In the genomic region with DNA sequence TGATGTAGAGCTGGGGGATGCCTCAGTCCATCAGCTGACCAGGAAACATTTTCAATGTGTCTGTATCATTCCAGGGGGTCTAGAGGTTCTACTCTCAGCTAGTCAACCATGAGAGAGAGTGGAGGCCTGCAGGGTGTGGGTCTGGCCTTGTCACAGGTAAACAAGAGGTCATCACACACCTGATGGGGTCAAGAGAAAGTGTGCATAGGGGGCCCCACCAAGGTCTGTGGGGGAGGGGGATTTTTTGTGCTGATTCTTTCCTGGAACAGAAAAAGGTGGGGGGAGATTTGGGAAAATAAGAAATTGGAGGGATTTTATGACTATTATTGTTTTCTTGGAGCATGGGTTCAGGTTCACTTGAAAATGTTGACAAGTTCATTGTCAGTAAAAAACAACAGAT, we compare ENCODE assay signal across 1 cellular context.
TF ChIP-seq lines count a peak whose summit lies in the region.

No MANE protein-coding gene starts in this region.

TF ChIP-seq in HepG2, 621 proteins besides CTCF, POLR2A, EP300 and RAD21 (continues in another document):
- TF ChIP-seq, protein P1, sequence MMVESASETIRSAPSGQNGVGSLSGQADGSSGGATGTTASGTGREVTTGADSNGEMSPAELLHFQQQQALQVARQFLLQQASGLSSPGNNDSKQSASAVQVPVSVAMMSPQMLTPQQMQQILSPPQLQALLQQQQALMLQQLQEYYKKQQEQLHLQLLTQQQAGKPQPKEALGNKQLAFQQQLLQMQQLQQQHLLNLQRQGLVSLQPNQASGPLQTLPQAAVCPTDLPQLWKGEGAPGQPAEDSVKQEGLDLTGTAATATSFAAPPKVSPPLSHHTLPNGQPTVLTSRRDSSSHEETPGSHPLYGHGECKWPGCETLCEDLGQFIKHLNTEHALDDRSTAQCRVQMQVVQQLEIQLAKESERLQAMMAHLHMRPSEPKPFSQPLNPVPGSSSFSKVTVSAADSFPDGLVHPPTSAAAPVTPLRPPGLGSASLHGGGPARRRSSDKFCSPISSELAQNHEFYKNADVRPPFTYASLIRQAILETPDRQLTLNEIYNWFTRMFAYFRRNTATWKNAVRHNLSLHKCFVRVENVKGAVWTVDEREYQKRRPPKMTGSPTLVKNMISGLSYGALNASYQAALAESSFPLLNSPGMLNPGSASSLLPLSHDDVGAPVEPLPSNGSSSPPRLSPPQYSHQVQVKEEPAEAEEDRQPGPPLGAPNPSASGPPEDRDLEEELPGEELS (CRISPR knock-in tag; IDR thresholded peaks at IDR 0.05) = 0 out of 2 replicates have a peak, but pooled peaks have one; percentile 21
- TF ChIP-seq, protein P2, sequence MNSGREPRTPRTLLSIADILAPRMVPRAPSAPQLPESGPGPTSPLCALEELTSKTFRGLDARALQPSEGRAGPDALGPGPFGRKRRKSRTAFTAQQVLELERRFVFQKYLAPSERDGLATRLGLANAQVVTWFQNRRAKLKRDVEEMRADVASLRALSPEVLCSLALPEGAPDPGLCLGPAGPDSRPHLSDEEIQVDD (CRISPR knock-in tag; IDR thresholded peaks at IDR 0.05; ENCODE audit: borderline replicate concordance) = no peak
- no peak for TF ChIP-seq ZNF616 (CRISPR knock-in tag; IDR thresholded peaks at IDR 0.05; ENCODE audit: low read depth)
- TF ChIP-seq, protein P3, sequence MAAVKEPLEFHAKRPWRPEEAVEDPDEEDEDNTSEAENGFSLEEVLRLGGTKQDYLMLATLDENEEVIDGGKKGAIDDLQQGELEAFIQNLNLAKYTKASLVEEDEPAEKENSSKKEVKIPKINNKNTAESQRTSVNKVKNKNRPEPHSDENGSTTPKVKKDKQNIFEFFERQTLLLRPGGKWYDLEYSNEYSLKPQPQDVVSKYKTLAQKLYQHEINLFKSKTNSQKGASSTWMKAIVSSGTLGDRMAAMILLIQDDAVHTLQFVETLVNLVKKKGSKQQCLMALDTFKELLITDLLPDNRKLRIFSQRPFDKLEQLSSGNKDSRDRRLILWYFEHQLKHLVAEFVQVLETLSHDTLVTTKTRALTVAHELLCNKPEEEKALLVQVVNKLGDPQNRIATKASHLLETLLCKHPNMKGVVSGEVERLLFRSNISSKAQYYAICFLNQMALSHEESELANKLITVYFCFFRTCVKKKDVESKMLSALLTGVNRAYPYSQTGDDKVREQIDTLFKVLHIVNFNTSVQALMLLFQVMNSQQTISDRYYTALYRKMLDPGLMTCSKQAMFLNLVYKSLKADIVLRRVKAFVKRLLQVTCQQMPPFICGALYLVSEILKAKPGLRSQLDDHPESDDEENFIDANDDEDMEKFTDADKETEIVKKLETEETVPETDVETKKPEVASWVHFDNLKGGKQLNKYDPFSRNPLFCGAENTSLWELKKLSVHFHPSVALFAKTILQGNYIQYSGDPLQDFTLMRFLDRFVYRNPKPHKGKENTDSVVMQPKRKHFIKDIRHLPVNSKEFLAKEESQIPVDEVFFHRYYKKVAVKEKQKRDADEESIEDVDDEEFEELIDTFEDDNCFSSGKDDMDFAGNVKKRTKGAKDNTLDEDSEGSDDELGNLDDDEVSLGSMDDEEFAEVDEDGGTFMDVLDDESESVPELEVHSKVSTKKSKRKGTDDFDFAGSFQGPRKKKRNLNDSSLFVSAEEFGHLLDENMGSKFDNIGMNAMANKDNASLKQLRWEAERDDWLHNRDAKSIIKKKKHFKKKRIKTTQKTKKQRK (IDR thresholded peaks at IDR 0.05; ENCODE audit: low read length) = no peak
- no peak for TF ChIP-seq ZNF207 (IDR thresholded peaks at IDR 0.05; ENCODE audit: borderline replicate concordance)
- 0 out of 4 replicates have a peak, but pooled peaks of 1 of the 2 experiments have one; percentile 17 for TF ChIP-seq NR2F1 (CRISPR knock-in tag; IDR thresholded peaks at IDR 0.05)
- TF ChIP-seq NPAS2 (CRISPR knock-in tag; IDR thresholded peaks at IDR 0.05; ENCODE audit: borderline replicate concordance) = no peak
- TF ChIP-seq, protein P4, sequence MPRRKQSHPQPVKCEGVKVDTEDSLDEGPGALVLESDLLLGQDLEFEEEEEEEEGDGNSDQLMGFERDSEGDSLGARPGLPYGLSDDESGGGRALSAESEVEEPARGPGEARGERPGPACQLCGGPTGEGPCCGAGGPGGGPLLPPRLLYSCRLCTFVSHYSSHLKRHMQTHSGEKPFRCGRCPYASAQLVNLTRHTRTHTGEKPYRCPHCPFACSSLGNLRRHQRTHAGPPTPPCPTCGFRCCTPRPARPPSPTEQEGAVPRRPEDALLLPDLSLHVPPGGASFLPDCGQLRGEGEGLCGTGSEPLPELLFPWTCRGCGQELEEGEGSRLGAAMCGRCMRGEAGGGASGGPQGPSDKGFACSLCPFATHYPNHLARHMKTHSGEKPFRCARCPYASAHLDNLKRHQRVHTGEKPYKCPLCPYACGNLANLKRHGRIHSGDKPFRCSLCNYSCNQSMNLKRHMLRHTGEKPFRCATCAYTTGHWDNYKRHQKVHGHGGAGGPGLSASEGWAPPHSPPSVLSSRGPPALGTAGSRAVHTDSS (CRISPR knock-in tag; conservative IDR thresholded peaks at IDR 0.05) = no peak
- TF ChIP-seq FOXP1 (IDR thresholded peaks at IDR 0.05) = no peak
- TF ChIP-seq FOXP1 (CRISPR knock-in tag; IDR thresholded peaks at IDR 0.05) = peak; percentile 46; the same call in 1 of the 2 replicates
- no peak for TF ChIP-seq ZFX (CRISPR knock-in tag; IDR thresholded peaks at IDR 0.05; ENCODE audit: low read depth)
- TF ChIP-seq, protein P5, sequence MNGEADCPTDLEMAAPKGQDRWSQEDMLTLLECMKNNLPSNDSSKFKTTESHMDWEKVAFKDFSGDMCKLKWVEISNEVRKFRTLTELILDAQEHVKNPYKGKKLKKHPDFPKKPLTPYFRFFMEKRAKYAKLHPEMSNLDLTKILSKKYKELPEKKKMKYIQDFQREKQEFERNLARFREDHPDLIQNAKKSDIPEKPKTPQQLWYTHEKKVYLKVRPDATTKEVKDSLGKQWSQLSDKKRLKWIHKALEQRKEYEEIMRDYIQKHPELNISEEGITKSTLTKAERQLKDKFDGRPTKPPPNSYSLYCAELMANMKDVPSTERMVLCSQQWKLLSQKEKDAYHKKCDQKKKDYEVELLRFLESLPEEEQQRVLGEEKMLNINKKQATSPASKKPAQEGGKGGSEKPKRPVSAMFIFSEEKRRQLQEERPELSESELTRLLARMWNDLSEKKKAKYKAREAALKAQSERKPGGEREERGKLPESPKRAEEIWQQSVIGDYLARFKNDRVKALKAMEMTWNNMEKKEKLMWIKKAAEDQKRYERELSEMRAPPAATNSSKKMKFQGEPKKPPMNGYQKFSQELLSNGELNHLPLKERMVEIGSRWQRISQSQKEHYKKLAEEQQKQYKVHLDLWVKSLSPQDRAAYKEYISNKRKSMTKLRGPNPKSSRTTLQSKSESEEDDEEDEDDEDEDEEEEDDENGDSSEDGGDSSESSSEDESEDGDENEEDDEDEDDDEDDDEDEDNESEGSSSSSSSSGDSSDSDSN (CRISPR knock-in tag; IDR thresholded peaks at IDR 0.05) = no peak
- TF ChIP-seq, protein P6, sequence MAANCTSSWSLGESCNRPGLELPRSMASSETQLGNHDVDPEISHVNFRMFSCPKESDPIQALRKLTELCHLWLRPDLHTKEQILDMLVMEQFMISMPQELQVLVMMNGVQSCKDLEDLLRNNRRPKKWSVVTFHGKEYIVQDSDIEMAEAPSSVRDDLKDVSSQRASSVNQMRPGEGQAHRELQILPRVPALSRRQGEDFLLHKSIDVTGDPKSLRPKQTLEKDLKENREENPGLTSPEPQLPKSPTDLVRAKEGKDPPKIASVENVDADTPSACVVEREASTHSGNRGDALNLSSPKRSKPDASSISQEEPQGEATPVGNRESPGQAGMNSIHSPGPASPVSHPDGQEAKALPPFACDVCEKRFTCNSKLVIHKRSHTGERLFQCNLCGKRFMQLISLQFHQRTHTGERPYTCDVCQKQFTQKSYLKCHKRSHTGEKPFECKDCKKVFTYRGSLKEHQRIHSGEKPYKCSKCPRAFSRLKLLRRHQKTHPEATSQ (CRISPR knock-in tag; IDR thresholded peaks at IDR 0.05; ENCODE audit: borderline replicate concordance) = no peak
- TF ChIP-seq ERF (CRISPR knock-in tag; IDR thresholded peaks at IDR 0.05) = no peak
- TF ChIP-seq, protein P7, sequence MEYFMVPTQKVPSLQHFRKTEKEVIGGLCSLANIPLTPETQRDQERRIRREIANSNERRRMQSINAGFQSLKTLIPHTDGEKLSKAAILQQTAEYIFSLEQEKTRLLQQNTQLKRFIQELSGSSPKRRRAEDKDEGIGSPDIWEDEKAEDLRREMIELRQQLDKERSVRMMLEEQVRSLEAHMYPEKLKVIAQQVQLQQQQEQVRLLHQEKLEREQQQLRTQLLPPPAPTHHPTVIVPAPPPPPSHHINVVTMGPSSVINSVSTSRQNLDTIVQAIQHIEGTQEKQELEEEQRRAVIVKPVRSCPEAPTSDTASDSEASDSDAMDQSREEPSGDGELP (IDR thresholded peaks at IDR 0.05; ENCODE audit: borderline replicate concordance, low read depth) = peak; percentile 29; the same call in 1 of the 2 replicates
- no peak for TF ChIP-seq ZNF432 (CRISPR knock-in tag; IDR thresholded peaks at IDR 0.05; ENCODE audit: borderline replicate concordance)
- no peak for TF ChIP-seq ZNF879 (CRISPR knock-in tag; IDR thresholded peaks at IDR 0.05)
- TF ChIP-seq, protein P8, sequence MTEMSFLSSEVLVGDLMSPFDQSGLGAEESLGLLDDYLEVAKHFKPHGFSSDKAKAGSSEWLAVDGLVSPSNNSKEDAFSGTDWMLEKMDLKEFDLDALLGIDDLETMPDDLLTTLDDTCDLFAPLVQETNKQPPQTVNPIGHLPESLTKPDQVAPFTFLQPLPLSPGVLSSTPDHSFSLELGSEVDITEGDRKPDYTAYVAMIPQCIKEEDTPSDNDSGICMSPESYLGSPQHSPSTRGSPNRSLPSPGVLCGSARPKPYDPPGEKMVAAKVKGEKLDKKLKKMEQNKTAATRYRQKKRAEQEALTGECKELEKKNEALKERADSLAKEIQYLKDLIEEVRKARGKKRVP (CRISPR knock-in tag; IDR thresholded peaks at IDR 0.05) = no peak
- TF ChIP-seq, protein P9, sequence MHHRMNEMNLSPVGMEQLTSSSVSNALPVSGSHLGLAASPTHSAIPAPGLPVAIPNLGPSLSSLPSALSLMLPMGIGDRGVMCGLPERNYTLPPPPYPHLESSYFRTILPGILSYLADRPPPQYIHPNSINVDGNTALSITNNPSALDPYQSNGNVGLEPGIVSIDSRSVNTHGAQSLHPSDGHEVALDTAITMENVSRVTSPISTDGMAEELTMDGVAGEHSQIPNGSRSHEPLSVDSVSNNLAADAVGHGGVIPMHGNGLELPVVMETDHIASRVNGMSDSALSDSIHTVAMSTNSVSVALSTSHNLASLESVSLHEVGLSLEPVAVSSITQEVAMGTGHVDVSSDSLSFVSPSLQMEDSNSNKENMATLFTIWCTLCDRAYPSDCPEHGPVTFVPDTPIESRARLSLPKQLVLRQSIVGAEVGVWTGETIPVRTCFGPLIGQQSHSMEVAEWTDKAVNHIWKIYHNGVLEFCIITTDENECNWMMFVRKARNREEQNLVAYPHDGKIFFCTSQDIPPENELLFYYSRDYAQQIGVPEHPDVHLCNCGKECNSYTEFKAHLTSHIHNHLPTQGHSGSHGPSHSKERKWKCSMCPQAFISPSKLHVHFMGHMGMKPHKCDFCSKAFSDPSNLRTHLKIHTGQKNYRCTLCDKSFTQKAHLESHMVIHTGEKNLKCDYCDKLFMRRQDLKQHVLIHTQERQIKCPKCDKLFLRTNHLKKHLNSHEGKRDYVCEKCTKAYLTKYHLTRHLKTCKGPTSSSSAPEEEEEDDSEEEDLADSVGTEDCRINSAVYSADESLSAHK (CRISPR knock-in tag; IDR thresholded peaks at IDR 0.05; ENCODE audit: borderline replicate concordance) = no peak
- TF ChIP-seq KLF13 (CRISPR knock-in tag; IDR thresholded peaks at IDR 0.05) = no peak
- no peak for TF ChIP-seq ZNF670 (CRISPR knock-in tag; IDR thresholded peaks at IDR 0.05; ENCODE audit: borderline replicate concordance)
- TF ChIP-seq NR2F6 (IDR thresholded peaks at IDR 0.05) = peak; percentile 70
- 0 out of 2 replicates have a peak, but pooled peaks have one; percentile 26 for TF ChIP-seq NR2F6 (CRISPR knock-in tag; IDR thresholded peaks at IDR 0.05)
- no peak for TF ChIP-seq ATF7-NPFF (CRISPR knock-in tag; IDR thresholded peaks at IDR 0.05; ENCODE audit: low read depth)
- no peak for TF ChIP-seq MEIS1 (CRISPR knock-in tag; IDR thresholded peaks at IDR 0.05; ENCODE audit: borderline replicate concordance)
- TF ChIP-seq KAT7 (CRISPR knock-in tag; IDR thresholded peaks at IDR 0.05; ENCODE audit: borderline replicate concordance) = no peak
- TF ChIP-seq, protein P10, sequence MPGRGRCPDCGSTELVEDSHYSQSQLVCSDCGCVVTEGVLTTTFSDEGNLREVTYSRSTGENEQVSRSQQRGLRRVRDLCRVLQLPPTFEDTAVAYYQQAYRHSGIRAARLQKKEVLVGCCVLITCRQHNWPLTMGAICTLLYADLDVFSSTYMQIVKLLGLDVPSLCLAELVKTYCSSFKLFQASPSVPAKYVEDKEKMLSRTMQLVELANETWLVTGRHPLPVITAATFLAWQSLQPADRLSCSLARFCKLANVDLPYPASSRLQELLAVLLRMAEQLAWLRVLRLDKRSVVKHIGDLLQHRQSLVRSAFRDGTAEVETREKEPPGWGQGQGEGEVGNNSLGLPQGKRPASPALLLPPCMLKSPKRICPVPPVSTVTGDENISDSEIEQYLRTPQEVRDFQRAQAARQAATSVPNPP (CRISPR knock-in tag; IDR thresholded peaks at IDR 0.05) = no peak
- TF ChIP-seq, protein P11, sequence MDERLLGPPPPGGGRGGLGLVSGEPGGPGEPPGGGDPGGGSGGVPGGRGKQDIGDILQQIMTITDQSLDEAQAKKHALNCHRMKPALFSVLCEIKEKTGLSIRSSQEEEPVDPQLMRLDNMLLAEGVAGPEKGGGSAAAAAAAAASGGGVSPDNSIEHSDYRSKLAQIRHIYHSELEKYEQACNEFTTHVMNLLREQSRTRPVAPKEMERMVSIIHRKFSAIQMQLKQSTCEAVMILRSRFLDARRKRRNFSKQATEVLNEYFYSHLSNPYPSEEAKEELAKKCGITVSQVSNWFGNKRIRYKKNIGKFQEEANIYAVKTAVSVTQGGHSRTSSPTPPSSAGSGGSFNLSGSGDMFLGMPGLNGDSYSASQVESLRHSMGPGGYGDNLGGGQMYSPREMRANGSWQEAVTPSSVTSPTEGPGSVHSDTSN (CRISPR knock-in tag; IDR thresholded peaks at IDR 0.05) = no peak
- TF ChIP-seq, protein P12, sequence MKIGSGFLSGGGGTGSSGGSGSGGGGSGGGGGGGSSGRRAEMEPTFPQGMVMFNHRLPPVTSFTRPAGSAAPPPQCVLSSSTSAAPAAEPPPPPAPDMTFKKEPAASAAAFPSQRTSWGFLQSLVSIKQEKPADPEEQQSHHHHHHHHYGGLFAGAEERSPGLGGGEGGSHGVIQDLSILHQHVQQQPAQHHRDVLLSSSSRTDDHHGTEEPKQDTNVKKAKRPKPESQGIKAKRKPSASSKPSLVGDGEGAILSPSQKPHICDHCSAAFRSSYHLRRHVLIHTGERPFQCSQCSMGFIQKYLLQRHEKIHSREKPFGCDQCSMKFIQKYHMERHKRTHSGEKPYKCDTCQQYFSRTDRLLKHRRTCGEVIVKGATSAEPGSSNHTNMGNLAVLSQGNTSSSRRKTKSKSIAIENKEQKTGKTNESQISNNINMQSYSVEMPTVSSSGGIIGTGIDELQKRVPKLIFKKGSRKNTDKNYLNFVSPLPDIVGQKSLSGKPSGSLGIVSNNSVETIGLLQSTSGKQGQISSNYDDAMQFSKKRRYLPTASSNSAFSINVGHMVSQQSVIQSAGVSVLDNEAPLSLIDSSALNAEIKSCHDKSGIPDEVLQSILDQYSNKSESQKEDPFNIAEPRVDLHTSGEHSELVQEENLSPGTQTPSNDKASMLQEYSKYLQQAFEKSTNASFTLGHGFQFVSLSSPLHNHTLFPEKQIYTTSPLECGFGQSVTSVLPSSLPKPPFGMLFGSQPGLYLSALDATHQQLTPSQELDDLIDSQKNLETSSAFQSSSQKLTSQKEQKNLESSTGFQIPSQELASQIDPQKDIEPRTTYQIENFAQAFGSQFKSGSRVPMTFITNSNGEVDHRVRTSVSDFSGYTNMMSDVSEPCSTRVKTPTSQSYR (CRISPR knock-in tag; IDR thresholded peaks at IDR 0.05; ENCODE audit: borderline replicate concordance) = peak; percentile 71; the same call in 1 of the 2 replicates
- TF ChIP-seq IRX3 (CRISPR knock-in tag; IDR thresholded peaks at IDR 0.05; ENCODE audit: borderline replicate concordance, low read depth) = no peak
